Comparison of ENCODE assay signal across 10 cellular contexts in genomic region chr10:24822557-24822956, GRCh38.
DNase-seq lines count a peak whose midpoint lies in the region; ATAC-seq and TF ChIP-seq lines count a peak whose summit lies in the region.
"Had no signal": no experiment of that assay in that cellular context is flagged by ENCODE, and none has a peak within 500 bp of the region (broad histone marks: within the 10 kb centered on the region; RNA-seq: fewer than 3 reads in every experiment).

No MANE protein-coding gene starts in this region.

- intact Hi-C loops in head of caudate nucleus (cut with DNase I): no loop called here
- intact Hi-C loops in Right ventricle myocardium superior (cut with DNase I): no loop called here

- peak; percentile 87 for ATAC-seq in GM19463 (IDR thresholded peaks at IDR 0.05; ENCODE audit: unreplicated experiment)
- peak; percentile 57 for ATAC-seq in HG03139 (IDR thresholded peaks at IDR 0.05; ENCODE audit: unreplicated experiment)
- no peak for ATAC-seq in GM21619 (IDR thresholded peaks at IDR 0.05; ENCODE audit: unreplicated experiment)
- ATAC-seq in Right ventricle myocardium superior (ENCODE audit: poor library complexity): no peak
- no peak for ATAC-seq in esophagus mucosa
- ATAC-seq: sciatic nerve had no signal

- DNase-seq in GM13977 (ENCODE audit: low spot score) (peak; percentile 54), head of caudate nucleus (peak in 25 of 42 donors; percentile 9 to 85 (median 57)), NCI-H2196 (lab: John Stamatoyannopoulos, UW; ENCODE audit: unreplicated experiment) (no peak), Right ventricle myocardium superior (no peak)
- DNase-seq: upper lobe of left lung had no signal

- in situ Hi-C loops in GM13977 (cut with MboI; ENCODE audit: low pct_unique_long_range_greater_than_20kb, low sequenced_read_pairs, unreplicated experiment): no loop called here

- TF ChIP-seq CTCF in GM13977 (IDR thresholded peaks at IDR 0.05; ENCODE audit: extremely low read depth, insufficient read depth, missing control alignments): no peak

Comparison
In these comparisons a context has a peak if more than half of its experiments do, and no peak if none do; other contexts are left out.
1. DNase-seq: peak in GM13977 (single experiment) and head of caudate nucleus (25 of 42); none in NCI-H2196 (single experiment) and Right ventricle myocardium superior (single experiment).
2. ATAC-seq: peak in GM19463 (single experiment) and HG03139 (single experiment); none in GM21619 (single experiment), Right ventricle myocardium superior (single experiment) and esophagus mucosa (single experiment).